In genomic region chr16:87570938-87571867, GRCh38 we compare ENCODE assay signal across 8 cellular contexts. TPM values are rescaled to one million over a fixed set of nuclear protein-coding genes. Genes with fewer than 3 reads are reported as not detected.
A peak's percentile ranks its signal among the peaks of the same experiment; 100 is the strongest.
DNase-seq lines count a peak whose midpoint lies in the region; ATAC-seq lines count a peak whose summit lies in the region.

No MANE protein-coding gene starts in this region.

- peak overlapping the region; percentile 68 for H2BK15ac ChIP-seq in neuronal stem cell (ENCODE audit: low read length)

- H3K9ac ChIP-seq in neuronal stem cell (ENCODE audit: low read depth, low read length, poor library complexity): no peak overlapping the region

- H3K27ac Mint-ChIP-seq in activated CD4-positive, alpha-beta T cell treated with anti-CD3 and anti-CD28 coated beads for 36 hours: no peak overlapping the region
- H3K27ac Mint-ChIP-seq in activated CD4-positive, alpha-beta T cell treated with anti-CD3 and anti-CD28 coated beads, Interleukin-2, amount 10 ng/mL, durations not matched to agents 7 days and 5 days: no peak overlapping the region

- peaks cover 0 to 2% of the 10 kb centered on the region in 2 donors for H3K4me1 ChIP-seq in esophagus (ENCODE audit: control insufficient read depth in 2 of 2, insufficient read depth in 2 of 2, low read length in 1 of 2)
- H3K4me1 ChIP-seq in neuronal stem cell (ENCODE audit: control insufficient read depth in 2 of 2, insufficient read depth in 1 of 2, low read depth in 1 of 2, low read length in 2 of 2): peaks cover 0 to 2% of the 10 kb centered on the region in 2 donors

- H3K18ac ChIP-seq in neuronal stem cell (ENCODE audit: low read length): peak overlapping the region; percentile 6

- H3K14ac ChIP-seq in neuronal stem cell (ENCODE audit: low read length): no peak overlapping the region

- H2AFZ ChIP-seq in neuronal stem cell (ENCODE audit: low read length): peak overlapping the region; percentile 35

- CTCF ChIA-PET in activated CD4-positive, alpha-beta T cell treated with anti-CD3 and anti-CD28 coated beads for 36 hours (lab: Charles Lee): interaction anchor here (0.7 to 2.1 kb wide), 9 partner anchors 9 to 580 kb away, joined by 3 to 12 read pairs (median 3); no protein-coding TSS in a partner anchor
- CTCF ChIA-PET in activated CD4-positive, alpha-beta T cell treated with anti-CD3 and anti-CD28 coated beads, Interleukin-2, amount 10 ng/mL, durations not matched to agents 7 days and 5 days (lab: Charles Lee): interaction anchor here (0.6 to 0.9 kb wide), 2 partner anchors 329 to 644 kb away, joined by 3 read pairs; no protein-coding TSS in a partner anchor

- H3K27me3 ChIP-seq in esophagus (ENCODE audit: control insufficient read depth in 1 of 2, insufficient read depth in 2 of 2, low read length in 2 of 2): no peaks in the 10 kb centered on the region
- H3K27me3 ChIP-seq in neuronal stem cell (ENCODE audit: control insufficient read depth in 3 of 3, insufficient read depth in 3 of 3, low read depth in 1 of 3, low read length in 3 of 3): no peaks in the 10 kb centered on the region

- H3K4me3 Mint-ChIP-seq in activated CD4-positive, alpha-beta T cell treated with anti-CD3 and anti-CD28 coated beads for 36 hours: no peak overlapping the region
- no peak overlapping the region for H3K4me3 Mint-ChIP-seq in activated CD4-positive, alpha-beta T cell treated with anti-CD3 and anti-CD28 coated beads, Interleukin-2, amount 10 ng/mL, durations not matched to agents 7 days and 5 days

- no peaks in the 10 kb centered on the region for H3K36me3 Mint-ChIP-seq in activated CD4-positive, alpha-beta T cell treated with anti-CD3 and anti-CD28 coated beads for 36 hours (ENCODE audit: low read depth)
- no peaks in the 10 kb centered on the region for H3K36me3 Mint-ChIP-seq in activated CD4-positive, alpha-beta T cell treated with anti-CD3 and anti-CD28 coated beads, Interleukin-2, amount 10 ng/mL, durations not matched to agents 7 days and 5 days (ENCODE audit: low read depth)

- H3K4me1 Mint-ChIP-seq in activated CD4-positive, alpha-beta T cell treated with anti-CD3 and anti-CD28 coated beads for 36 hours: no peaks in the 10 kb centered on the region
- H3K4me1 Mint-ChIP-seq in activated CD4-positive, alpha-beta T cell treated with anti-CD3 and anti-CD28 coated beads, Interleukin-2, amount 10 ng/mL, durations not matched to agents 7 days and 5 days: no peaks in the 10 kb centered on the region

- intact Hi-C loops in activated CD4-positive, alpha-beta T cell treated with anti-CD3 and anti-CD28 coated beads for 36 hours (cut with DNase I, micrococcal nuclease): no loop called here

- H3K9me3 ChIP-seq in esophagus (ENCODE audit: control insufficient read depth in 2 of 2, insufficient read depth in 1 of 2, low read depth in 1 of 2, low read length in 1 of 2) (peaks cover 0 to 5% of the 10 kb centered on the region in 2 donors), neuronal stem cell (replicated peaks in 1 of 2; ENCODE audit: control insufficient read depth in 2 of 2, insufficient read depth in 1 of 2, low read depth in 1 of 2, low read length in 2 of 2) (no peaks in the 10 kb centered on the region)

- H3K27ac ChIP-seq in esophagus (ENCODE audit: low read depth in 2 of 2, low read length in 1 of 2) (peak overlapping the region; percentile 1 to 14), neuronal stem cell (replicated peaks; ENCODE audit: low read length) (no peak overlapping the region)

- no peak overlapping the region for H2BK12ac ChIP-seq in neuronal stem cell (ENCODE audit: low read length)

- H3K79me1 ChIP-seq in neuronal stem cell (ENCODE audit: low read depth, low read length): no peaks in the 10 kb centered on the region

- H3K4me2 ChIP-seq in neuronal stem cell (ENCODE audit: insufficient read depth, low read length, poor library complexity, severe bottlenecking): no peak overlapping the region

- H3K4me3 ChIP-seq in esophagus (ENCODE audit: low read depth in 1 of 2, low read length in 2 of 2) (no peak overlapping the region), neuronal stem cell (ENCODE audit: low read length in 2 of 2) (no peak overlapping the region)

- H4K91ac ChIP-seq in neuronal stem cell (ENCODE audit: low read depth, low read length, poor library complexity): no peak overlapping the region

- POLR2A ChIA-PET in activated CD4-positive, alpha-beta T cell treated with anti-CD3 and anti-CD28 coated beads for 36 hours (lab: Charles Lee): no interaction called here
- POLR2A ChIA-PET in activated CD4-positive, alpha-beta T cell treated with anti-CD3 and anti-CD28 coated beads, Interleukin-2, amount 10 ng/mL, durations not matched to agents 7 days and 5 days (lab: Charles Lee): interaction anchor here (0.6 kb wide), 1 partner anchor 34 kb away, joined by 5 read pairs; no protein-coding TSS in a partner anchor

- no peak overlapping the region for H3K4ac ChIP-seq in neuronal stem cell (ENCODE audit: low read length)

- peaks cover 7% of the 10 kb centered on the region for H3K27me3 Mint-ChIP-seq in activated CD4-positive, alpha-beta T cell treated with anti-CD3 and anti-CD28 coated beads for 36 hours
- peaks cover 2% of the 10 kb centered on the region for H3K27me3 Mint-ChIP-seq in activated CD4-positive, alpha-beta T cell treated with anti-CD3 and anti-CD28 coated beads, Interleukin-2, amount 10 ng/mL, durations not matched to agents 7 days and 5 days

- no peaks in the 10 kb centered on the region for H3K9me3 Mint-ChIP-seq in activated CD4-positive, alpha-beta T cell treated with anti-CD3 and anti-CD28 coated beads for 36 hours (ENCODE audit: low read depth)
- H3K9me3 Mint-ChIP-seq in activated CD4-positive, alpha-beta T cell treated with anti-CD3 and anti-CD28 coated beads, Interleukin-2, amount 10 ng/mL, durations not matched to agents 7 days and 5 days: no peaks in the 10 kb centered on the region

- no peaks in the 10 kb centered on the region for H3K36me3 ChIP-seq in esophagus (ENCODE audit: control insufficient read depth in 2 of 2, insufficient read depth in 2 of 2, low read length in 1 of 2)
- H3K36me3 ChIP-seq in neuronal stem cell (replicated peaks in 1 of 2; ENCODE audit: control insufficient read depth in 2 of 2, insufficient read depth in 2 of 2, low read length in 2 of 2): no peaks in the 10 kb centered on the region

- peak; percentile 42 for ATAC-seq in activated CD4-positive, alpha-beta T cell treated with anti-CD3 and anti-CD28 coated beads for 36 hours
- ATAC-seq in GM19023 (IDR thresholded peaks at IDR 0.05; ENCODE audit: unreplicated experiment) (no peak), HG03571 (IDR thresholded peaks at IDR 0.05; ENCODE audit: unreplicated experiment) (no peak)

- WGBS in esophagus, 2 donors: 32 to 35% methylated on average over 24 of the region's 24 CpGs
- no CpG with 5 or more reads among the region's 24 CpGs for WGBS in neuronal stem cell (ENCODE audit: extremely low coverage in 2 of 2, insufficient read length in 2 of 2, insufficient replicate concordance in 1 of 2), 2 donors

- DNase-seq in activated CD4-positive, alpha-beta T cell treated with anti-CD3 and anti-CD28 coated beads for 36 hours: peak; percentile 62
- no peak for DNase-seq in activated CD4-positive, alpha-beta T cell treated with anti-CD3 and anti-CD28 coated beads, Interleukin-2, amount 10 ng/mL, durations not matched to agents 7 days and 5 days
- peak; percentile 48 for DNase-seq in OCI-M1 (lab: John Stamatoyannopoulos, UW)
- DNase-seq in neuronal stem cell (ENCODE audit: low spot score): no peak
- no peak for DNase-seq in MV-4-11 (lab: John Stamatoyannopoulos, UW)

- H2BK120ac ChIP-seq in neuronal stem cell (ENCODE audit: low read depth, low read length): peak overlapping the region; percentile 13

- no peak overlapping the region for H4K8ac ChIP-seq in neuronal stem cell (ENCODE audit: low read depth, low read length)

- H2AK5ac ChIP-seq in neuronal stem cell (ENCODE audit: low read depth, low read length): peak overlapping the region; percentile 29

- no peak overlapping the region for H3K23ac ChIP-seq in neuronal stem cell (ENCODE audit: low read depth, low read length, poor library complexity)

- H2BK5ac ChIP-seq in neuronal stem cell (ENCODE audit: low read length): peak overlapping the region; percentile 49

RNA-seq across cellular contexts. Expression of gene JPH3, which starts 31.1 kb away (rescaled TPM):
- total RNA-seq in activated CD4-positive, alpha-beta T cell treated with anti-CD3 and anti-CD28 coated beads for 36 hours: under 1 TPM; 0.14 to 0.19 TPM
- total RNA-seq in activated CD4-positive, alpha-beta T cell treated with anti-CD3 and anti-CD28 coated beads, Interleukin-2, amount 10 ng/mL, durations not matched to agents 7 days and 5 days: not detected
- under 1 TPM; 0.04 to 0.19 TPM for polyA plus RNA-seq in esophagus
- polyA plus RNA-seq in neuronal stem cell (2013, experiment 1 of 2): 18.1 TPM
- 17.6 TPM for polyA plus RNA-seq in neuronal stem cell (2013, experiment 2 of 2)

Comparison
In these comparisons a context has a peak if more than half of its experiments do, and no peak if none do; other contexts are left out.
1. DNase-seq: peak in activated CD4-positive, alpha-beta T cell treated with anti-CD3 and anti-CD28 coated beads for 36 hours (single experiment) and OCI-M1 (single experiment); none in activated CD4-positive, alpha-beta T cell treated with anti-CD3 and anti-CD28 coated beads, Interleukin-2, amount 10 ng/mL, durations not matched to agents 7 days and 5 days (single experiment), neuronal stem cell (single experiment) and MV-4-11 (single experiment).